In genomic region chr11:123405123-123405592, GRCh38 we compare ENCODE assay signal across 14 cellular contexts. TPM values are rescaled to one million over a fixed set of nuclear protein-coding genes. Genes with fewer than 3 reads are reported as not detected.
DNase-seq lines count a peak whose midpoint lies in the region; ATAC-seq and TF ChIP-seq lines count a peak whose summit lies in the region.
"Had no signal": no experiment of that assay in that cellular context is flagged by ENCODE, and none has a peak within 500 bp of the region (broad histone marks: within the 10 kb centered on the region; RNA-seq: fewer than 3 reads in every experiment).

No MANE protein-coding gene starts in this region.

- no peak overlapping the region for H3K27ac ChIP-seq in right atrium auricular region
- peak overlapping the region; percentile 82 for H3K27ac ChIP-seq in WERI-Rb-1
- H3K27ac ChIP-seq in coronary artery = no peak overlapping the region
- H3K27ac ChIP-seq: SJSA1, skin epidermis, uterus had no signal

- H3K4me1 ChIP-seq in right atrium auricular region = peaks cover 0 to 16% of the 10 kb centered on the region in 2 donors
- H3K4me1 ChIP-seq: SJSA1, uterus had no signal

- TF ChIP-seq CTCF in right atrium auricular region (IDR thresholded peaks at IDR 0.05) = no peak
- TF ChIP-seq CTCF in WERI-Rb-1 (IDR thresholded peaks at IDR 0.05; ENCODE audit: low read depth, low read length) = no peak
- no peak for TF ChIP-seq CTCF in coronary artery (IDR thresholded peaks at IDR 0.05)

- H3K9me3 ChIP-seq in right atrium auricular region (no peaks in the 10 kb centered on the region), WERI-Rb-1 (ENCODE audit: severe bottlenecking) (no peaks in the 10 kb centered on the region)
- H3K9me3 ChIP-seq: SJSA1, uterus had no signal

- H3K27me3 ChIP-seq in right atrium auricular region (no peaks in the 10 kb centered on the region), WERI-Rb-1 (ENCODE audit: insufficient read depth, low read depth, severe bottlenecking) (no peaks in the 10 kb centered on the region)
- H3K27me3 ChIP-seq: SJSA1, uterus had no signal

- DNase-seq in Right ventricle myocardium inferior (ENCODE audit: missing footprints) = peak; percentile 74
- DNase-seq in right atrium auricular region (ENCODE audit: low spot score) = no peak
- peak; percentile 94 for DNase-seq in WERI-Rb-1
- peak; percentile 24 for DNase-seq in iPS-NIHi11 (ENCODE audit: low spot score)
- no peak for DNase-seq in coronary artery (ENCODE audit: low spot score)
- no peak for DNase-seq in activated CD4-positive, alpha-beta T cell treated with anti-CD3 and anti-CD28 coated beads for 1 hour
- DNase-seq: amniotic stem cell; stimulated activated naive CD4-positive, alpha-beta T cell treated with Interleukin-2 at 50 U/mL for 16 hours; uterus had no signal

- ATAC-seq in Right ventricle myocardium inferior (peak; percentile 96), GM19395 (IDR thresholded peaks at IDR 0.05; ENCODE audit: unreplicated experiment) (no peak), GM18873 (IDR thresholded peaks at IDR 0.05; ENCODE audit: low FRiP score, unreplicated experiment) (no peak)
- ATAC-seq: activated T-helper 17 cell treated with anti-CD3 and anti-CD28 coated beads, Interleukin-2, amount 50 U/mL, for 72 hours had no signal

- H3K4me3 ChIP-seq in right atrium auricular region (no peak overlapping the region), WERI-Rb-1 (ENCODE audit: low read depth, low read length) (peak overlapping the region; percentile 32), coronary artery (no peak overlapping the region)
- H3K4me3 ChIP-seq: SJSA1, skin epidermis, uterus had no signal

- no peaks in the 10 kb centered on the region for H3K36me3 ChIP-seq in right atrium auricular region
- H3K36me3 ChIP-seq in WERI-Rb-1 = no peaks in the 10 kb centered on the region
- H3K36me3 ChIP-seq: SJSA1, uterus had no signal

- intact Hi-C loops in Right ventricle myocardium inferior (cut with DNase I) = loop anchor here (1.0 to 2.0 kb wide), 2 partner anchors 42 to 90 kb away; no protein-coding TSS in a partner anchor

RNA-seq across cellular contexts. Expression of gene GRAMD1B, which starts 24.9 kb away (rescaled TPM):
- total RNA-seq in Right ventricle myocardium inferior (17.6 TPM), right atrium auricular region (1 to 10 TPM; 3.1 to 3.8 TPM)

Comparison
In these comparisons a context has a peak if more than half of its experiments do, and no peak if none do; other contexts are left out.
1. DNase-seq: peak in Right ventricle myocardium inferior (single experiment), WERI-Rb-1 (single experiment) and iPS-NIHi11 (single experiment); none in right atrium auricular region (single experiment), coronary artery (single experiment) and activated CD4-positive, alpha-beta T cell treated with anti-CD3 and anti-CD28 coated beads for 1 hour (single experiment).